In the genomic region with DNA sequence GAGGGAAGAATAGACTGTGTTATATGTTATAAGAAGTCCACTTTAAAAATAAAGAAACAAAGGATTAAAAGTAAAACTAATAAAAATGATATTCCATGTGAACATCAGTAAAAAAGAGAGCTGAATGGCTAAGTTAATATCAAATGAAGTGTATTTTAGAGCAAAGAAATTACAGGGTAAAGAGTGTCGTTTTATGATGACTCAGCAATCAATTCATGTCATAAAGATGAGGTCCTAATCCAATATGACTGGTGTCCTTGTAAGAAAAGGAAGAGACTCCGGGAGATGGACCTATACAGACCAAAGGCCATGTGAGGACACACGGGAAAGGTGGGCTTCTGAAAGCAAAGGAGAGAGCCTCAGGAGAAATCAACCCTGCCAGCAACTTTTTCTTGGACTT, we compare ENCODE assay signal across 33 cellular contexts.
"Had no signal": no experiment of that assay in that cellular context is flagged by ENCODE, and none has a peak within 500 bp of the region (broad histone marks: within the 10 kb centered on the region; RNA-seq: fewer than 3 reads in every experiment).

No MANE protein-coding gene starts in this region.

- H3K27ac ChIP-seq: ascending aorta, cardiac muscle cell, WERI-Rb-1 had no signal

- FAIRE-seq: bronchial epithelial cell, TTC549 had no signal

- DNase-seq: activated CD4-positive, alpha-beta memory T cell treated with anti-CD3 and anti-CD28 coated beads, Interleukin-2, amount 10 ng/mL, durations not matched to agents 7 days and 5 days; activated CD4-positive, alpha-beta T cell treated with anti-CD3 and anti-CD28 coated beads for 1 hour; activated CD4-positive, alpha-beta T cell treated with anti-CD3 and anti-CD28 coated beads for 36 hours; activated CD4-positive, alpha-beta T cell treated with anti-CD3 and anti-CD28 coated beads for 48 hours; activated CD4-positive, alpha-beta T cell treated with anti-CD3 and anti-CD28 coated beads, Interleukin-2, amount 10 ng/mL, durations not matched to agents 7 days and 5 days; activated CD4-positive, alpha-beta T cell treated with anti-CD3 and anti-CD28 coated beads, Interleukin-2, amount 50 U/mL, for 48 hours; activated CD4-positive, CD25-positive, alpha-beta regulatory T cell; activated CD8-positive, alpha-beta memory T cell treated with anti-CD3 and anti-CD28 coated beads for 24 hours; activated CD8-positive, alpha-beta memory T cell treated with anti-CD3 and anti-CD28 coated beads, Interleukin-2, amount 10 ng/mL, durations not matched to agents 7 days and 5 days; activated CD8-positive, alpha-beta memory T cell treated with anti-CD3 and anti-CD28 coated beads, Interleukin-2, amount 50 U/mL, for 48 hours; activated CD8-positive, alpha-beta T cell treated with anti-CD3 and anti-CD28 coated beads, Interleukin-2, amount 10 ng/mL, durations not matched to agents 7 days and 5 days; activated effector memory CD4-positive, alpha-beta T cell treated with Interleukin-2 at 50 U/mL for 16 hours; activated gamma-delta T cell; activated naive CD4-positive, alpha-beta T cell treated with anti-CD3 and anti-CD28 coated beads, Interleukin-2, amount 10 ng/mL, durations not matched to agents 7 days and 5 days; activated naive CD4-positive, alpha-beta T cell treated with Interleukin-2 at 50 U/mL for 16 hours; activated naive CD8-positive, alpha-beta T cell treated with anti-CD3 and anti-CD28 coated beads, Interleukin-2, amount 10 ng/mL, durations not matched to agents 7 days and 5 days; activated naive CD8-positive, alpha-beta T cell treated with anti-CD3 and anti-CD28 coated beads, Interleukin-2, amount 50 U/mL, for 24 hours; activated T-cell treated with anti-CD3 and anti-CD28 coated beads, Interleukin-2, amount 50 U/mL, for 24 hours; activated T-cell treated with anti-CD3 and anti-CD28 coated beads, Interleukin-2, amount 50 U/mL, for 48 hours; amygdala; anterior cingulate cortex; caudate nucleus; cerebellar nuclear complex; T-helper 1 cell; T-helper 2 cell; T-helper 9 cell; WERI-Rb-1 had no signal

- H3K27me3 ChIP-seq: ascending aorta, cardiac muscle cell had no signal

- H3K36me3 ChIP-seq: ascending aorta, cardiac muscle cell, WERI-Rb-1 had no signal

- H3K4me1 ChIP-seq: ascending aorta had no signal

- ATAC-seq: activated CD4-positive, alpha-beta T cell treated with anti-CD3 and anti-CD28 coated beads for 36 hours; activated CD4-positive, CD25-positive, alpha-beta regulatory T cell treated with anti-CD3 and anti-CD28 coated beads, Interleukin-2, amount 50 U/mL, for 24 hours; activated CD8-positive, alpha-beta memory T cell treated with anti-CD3 and anti-CD28 coated beads, Interleukin-2, amount 10 ng/mL, durations not matched to agents 7 days and 5 days; activated CD8-positive, alpha-beta T cell treated with anti-CD3 and anti-CD28 coated beads, Interleukin-2, amount 10 ng/mL, durations not matched to agents 7 days and 5 days; activated naive CD8-positive, alpha-beta T cell treated with anti-CD3 and anti-CD28 coated beads, Interleukin-2, amount 50 U/mL, for 24 hours; WTC11 had no signal

- H3K9me3 ChIP-seq: ascending aorta had no signal

- H3K4me3 ChIP-seq: ascending aorta, cardiac muscle cell had no signal
